22 cellular contexts compared by ENCODE assay signal in the genomic region with DNA sequence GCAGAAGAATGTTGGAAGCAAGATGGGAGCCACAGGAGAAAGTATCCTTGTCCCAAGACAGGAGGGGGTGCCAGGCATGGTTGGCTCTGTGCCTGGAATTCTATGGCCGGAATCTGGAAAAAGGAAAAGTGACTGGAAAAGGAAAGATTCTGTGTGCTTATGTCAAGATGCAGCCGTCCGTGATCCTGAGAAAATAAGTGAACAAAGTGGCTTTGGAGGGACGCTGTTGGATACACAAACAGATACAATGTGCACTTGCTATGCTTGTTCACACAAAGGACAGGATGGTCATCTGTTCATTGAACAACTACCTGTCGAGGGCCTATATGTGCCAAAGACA. TPM values are rescaled to one million over a fixed set of nuclear protein-coding genes. Genes with fewer than 3 reads are reported as not detected.
DNase-seq lines count a peak whose midpoint lies in the region; ATAC-seq and TF ChIP-seq lines count a peak whose summit lies in the region.
"Had no signal": no experiment of that assay in that cellular context is flagged by ENCODE, and none has a peak within 500 bp of the region (broad histone marks: within the 10 kb centered on the region; RNA-seq: fewer than 3 reads in every experiment).

No MANE protein-coding gene starts in this region.

- peak overlapping the region in 2 of 3 donors; percentile 20 to 88 for H3K27ac Mint-ChIP-seq in CD4-positive, CD25-positive, alpha-beta regulatory T cell
- H3K27ac Mint-ChIP-seq in activated T-helper 2 cell treated with anti-CD3 and anti-CD28 coated beads, Interferon-gamma antibody, Interleukin-2, Interleukin-4, amounts not matched to agents 10 μg/mL and 5 μg/mL and 100 μg/mL, durations not matched to agents 14 hours and 24 hours and 36 hours = peak overlapping the region; percentile 94

- no peak overlapping the region for H3K27ac ChIP-seq in A673 (ENCODE audit: low read depth, low read length, poor library complexity, severe bottlenecking)
- H3K27ac ChIP-seq in CD4-positive, CD25-positive, alpha-beta regulatory T cell (ENCODE audit: insufficient read depth, low read length, poor library complexity, severe bottlenecking) = no peak overlapping the region
- no peak overlapping the region for H3K27ac ChIP-seq in spleen
- H3K27ac ChIP-seq: GM23248, KMS-11, left ventricle myocardium inferior, SK-N-MC, tibial nerve had no signal

- H3K27me3 Mint-ChIP-seq in CD4-positive, CD25-positive, alpha-beta regulatory T cell = no peaks in the 10 kb centered on the region
- no peaks in the 10 kb centered on the region for H3K27me3 Mint-ChIP-seq in activated T-helper 2 cell treated with anti-CD3 and anti-CD28 coated beads, Interferon-gamma antibody, Interleukin-2, Interleukin-4, amounts not matched to agents 10 μg/mL and 5 μg/mL and 100 μg/mL, durations not matched to agents 14 hours and 24 hours and 36 hours (ENCODE audit: low read depth)

- no peak for ATAC-seq in CD4-positive, CD25-positive, alpha-beta regulatory T cell (ENCODE audit: low read depth in 2 of 2)

- H3K4me1 ChIP-seq in A673 (ENCODE audit: insufficient read depth, low read length, poor library complexity, severe bottlenecking) = no peaks in the 10 kb centered on the region
- H3K4me1 ChIP-seq in CD4-positive, CD25-positive, alpha-beta regulatory T cell (ENCODE audit: control insufficient read depth, insufficient read depth, low read length, poor library complexity, severe bottlenecking) = no peaks in the 10 kb centered on the region
- peaks cover 0 to 11% (median 9%) of the 10 kb centered on the region in 6 donors for H3K4me1 ChIP-seq in spleen
- H3K4me1 ChIP-seq: Caco-2 had no signal

- no peaks in the 10 kb centered on the region for H3K27me3 ChIP-seq in A673 (replicated peaks; ENCODE audit: insufficient read depth, low read depth, low read length, poor library complexity)
- H3K27me3 ChIP-seq in CD4-positive, CD25-positive, alpha-beta regulatory T cell (ENCODE audit: control insufficient read depth, insufficient read depth, low read length) = no peaks in the 10 kb centered on the region
- no peaks in the 10 kb centered on the region for H3K27me3 ChIP-seq in spleen (replicated peaks in 1 of 7)
- H3K27me3 ChIP-seq: tibial nerve had no signal

- no peaks in the 10 kb centered on the region for H3K9me3 ChIP-seq in A673 (ENCODE audit: low read depth, low read length, poor library complexity, severe bottlenecking)
- H3K9me3 ChIP-seq in CD4-positive, CD25-positive, alpha-beta regulatory T cell (ENCODE audit: control insufficient read depth in 2 of 2, low read length in 2 of 2) = no peaks in the 10 kb centered on the region
- H3K9me3 ChIP-seq in spleen = peaks cover 0 to 4% (median 0%) of the 10 kb centered on the region in 8 donors
- H3K9me3 ChIP-seq: Caco-2, left ventricle myocardium inferior, tibial nerve had no signal

- intact Hi-C loops in A673 (cut with micrococcal nuclease; ENCODE audit: unreplicated experiment) = no loop called here
- intact Hi-C loops in activated T-helper 2 cell treated with anti-CD3 and anti-CD28 coated beads, Interferon-gamma antibody, Interleukin-2, Interleukin-4, amounts not matched to agents 10 μg/mL and 5 μg/mL and 100 μg/mL, durations not matched to agents 14 hours and 24 hours and 36 hours (cut with micrococcal nuclease) = loop anchor here (10.0 kb wide), 1 partner anchor 492 kb away; no protein-coding TSS in a partner anchor
- intact Hi-C loops in spleen (cut with DNase I; ENCODE audit: low total_unique reads) = no loop called here

- CTCF ChIA-PET in A673 (lab: Charles Lee) = no interaction called here

- peaks cover 5 to 11% (median 8%) of the 10 kb centered on the region in 4 donors for H3K4me1 Mint-ChIP-seq in CD4-positive, CD25-positive, alpha-beta regulatory T cell
- H3K4me1 Mint-ChIP-seq in activated T-helper 2 cell treated with anti-CD3 and anti-CD28 coated beads, Interferon-gamma antibody, Interleukin-2, Interleukin-4, amounts not matched to agents 10 μg/mL and 5 μg/mL and 100 μg/mL, durations not matched to agents 14 hours and 24 hours and 36 hours (ENCODE audit: low read depth) = peaks cover 43% of the 10 kb centered on the region

- H3K36me3 ChIP-seq in A673 (ENCODE audit: insufficient read depth, low read length, poor library complexity, severe bottlenecking) = peaks cover 4% of the 10 kb centered on the region
- peaks cover 40% of the 10 kb centered on the region for H3K36me3 ChIP-seq in CD4-positive, CD25-positive, alpha-beta regulatory T cell (ENCODE audit: control insufficient read depth, insufficient read depth, low read length)
- peaks cover 0 to 78% (median 43%) of the 10 kb centered on the region in 6 donors for H3K36me3 ChIP-seq in spleen

- DNase-seq in A673 (ENCODE audit: low spot score) (no peak), medulla oblongata (ENCODE audit: extremely low spot score) (peak; percentile 45), spleen (no peak), COR-L47 (lab: John Stamatoyannopoulos, UW) (no peak)
- DNase-seq in CD4-positive, CD25-positive, alpha-beta regulatory T cell = peak in 1 of 3 donors; percentile 11
- no peak for DNase-seq in activated T-helper 2 cell treated with anti-CD3 and anti-CD28 coated beads, Interferon-gamma antibody, Interleukin-2, Interleukin-4, amounts not matched to agents 10 μg/mL and 5 μg/mL and 100 μg/mL, durations not matched to agents 14 hours and 24 hours and 36 hours (ENCODE audit: low spot score)
- no peak for DNase-seq in stimulated activated CD4-positive, alpha-beta T cell treated with anti-CD3 and anti-CD28 coated beads, Interleukin-1b, Interleukin-23, amount 100 ng/mL, for 48 hours
- DNase-seq: activated CD4-positive, alpha-beta T cell treated with anti-CD3 and anti-CD28 coated beads for 1 hour; amniotic stem cell; Caco-2; caudate nucleus; GM23248; head of caudate nucleus; left ventricle myocardium inferior; NCI-H1105 treated with DMSO at 0.1 percent for 48 hours; NCI-H2081 treated with DMSO at 0.1 percent for 48 hours; T-helper 9 cell had no signal

- no peak overlapping the region for H3K4me3 Mint-ChIP-seq in CD4-positive, CD25-positive, alpha-beta regulatory T cell
- peak overlapping the region; percentile 40 for H3K4me3 Mint-ChIP-seq in activated T-helper 2 cell treated with anti-CD3 and anti-CD28 coated beads, Interferon-gamma antibody, Interleukin-2, Interleukin-4, amounts not matched to agents 10 μg/mL and 5 μg/mL and 100 μg/mL, durations not matched to agents 14 hours and 24 hours and 36 hours (ENCODE audit: low read depth)

- H3K4me3 ChIP-seq in A673 (ENCODE audit: low read depth, low read length, poor library complexity, severe bottlenecking) (no peak overlapping the region), spleen (no peak overlapping the region)
- no peak overlapping the region for H3K4me3 ChIP-seq in CD4-positive, CD25-positive, alpha-beta regulatory T cell (ENCODE audit: low read depth, low read length)
- H3K4me3 ChIP-seq: GM23248, left ventricle myocardium inferior, SK-N-MC, tibial nerve had no signal

- peaks cover 53% of the 10 kb centered on the region for H3K36me3 Mint-ChIP-seq in CD4-positive, CD25-positive, alpha-beta regulatory T cell
- peaks cover 74% of the 10 kb centered on the region for H3K36me3 Mint-ChIP-seq in activated T-helper 2 cell treated with anti-CD3 and anti-CD28 coated beads, Interferon-gamma antibody, Interleukin-2, Interleukin-4, amounts not matched to agents 10 μg/mL and 5 μg/mL and 100 μg/mL, durations not matched to agents 14 hours and 24 hours and 36 hours (ENCODE audit: low read depth)

- TF ChIP-seq CTCF in A673 (conservative IDR thresholded peaks at IDR 0.05; ENCODE audit: low read depth, low read length) (no peak), spleen (IDR thresholded peaks at IDR 0.05 in 8 of 11, conservative IDR thresholded peaks at IDR 0.05 in 3 of 11) (no peak)

- POLR2A ChIA-PET in A673 (lab: Charles Lee; ENCODE audit: low non-redundant PET) = no interaction called here

- TF ChIP-seq POLR2A in spleen (IDR thresholded peaks at IDR 0.05) = no peak

- BruUV-seq in A673 (replicated peaks; lab: Mats Ljungman, UMichigan) = TSS peak; percentile 7

- no peaks in the 10 kb centered on the region for H3K9me3 Mint-ChIP-seq in CD4-positive, CD25-positive, alpha-beta regulatory T cell
- H3K9me3 Mint-ChIP-seq in activated T-helper 2 cell treated with anti-CD3 and anti-CD28 coated beads, Interferon-gamma antibody, Interleukin-2, Interleukin-4, amounts not matched to agents 10 μg/mL and 5 μg/mL and 100 μg/mL, durations not matched to agents 14 hours and 24 hours and 36 hours = no peaks in the 10 kb centered on the region

- 78 to 90% (median 87%) methylated on average over 5 of the region's 5 CpGs for WGBS in spleen, 5 donors

RNA-seq across cellular contexts. Expression of gene MUC20, which starts 28.4 kb away (rescaled TPM):
- 1.1 and 1.3 TPM in 2 replicates for total RNA-seq in A673 (2021)
- total RNA-seq in CD4-positive, CD25-positive, alpha-beta regulatory T cell = 1.5 TPM
- polyA plus RNA-seq in CD4-positive, CD25-positive, alpha-beta regulatory T cell = under 1 TPM in 2 of 4 donors, not detected in 2; 0.14 to 0.47 TPM
- total RNA-seq in activated T-helper 2 cell treated with anti-CD3 and anti-CD28 coated beads, Interferon-gamma antibody, Interleukin-2, Interleukin-4, amounts not matched to agents 10 μg/mL and 5 μg/mL and 100 μg/mL, durations not matched to agents 14 hours and 24 hours and 36 hours = 3.9 and 5.0 TPM in 2 replicates
- total RNA-seq in spleen = 10 to 100 TPM in 1 of 7 donors, 1 to 10 TPM in 6; 1.8 to 13.6 (median 3.2) TPM
- polyA plus RNA-seq in spleen = 1 to 10 TPM in 2 of 3 donors, under 1 TPM in 1; 0.38 to 5.4 (median 3.3) TPM
- total RNA-seq: Daoy, GM23248, RPMI7951 had no signal
- polyA plus RNA-seq: GM23248 had no signal
